In genomic region chr4:16269742-16270522, GRCh38 we compare ENCODE assay signal across 12 cellular contexts. TPM values are rescaled to one million over a fixed set of nuclear protein-coding genes. Genes with fewer than 3 reads are reported as not detected.
DNase-seq lines count a peak whose midpoint lies in the region; ATAC-seq and TF ChIP-seq lines count a peak whose summit lies in the region.
"Had no signal": no experiment of that assay in that cellular context is flagged by ENCODE, and none has a peak within 500 bp of the region (broad histone marks: within the 10 kb centered on the region; RNA-seq: fewer than 3 reads in every experiment).

No MANE protein-coding gene starts in this region.

- peaks cover 9% of the 10 kb centered on the region for H3K27me3 ChIP-seq in IMR-90 (ENCODE audit: control insufficient read depth, insufficient read depth, low read length)
- H3K27me3 ChIP-seq in CD4-positive, alpha-beta T cell (ENCODE audit: control insufficient read depth, insufficient read depth, low read length), result no peaks in the 10 kb centered on the region

- H3K4ac ChIP-seq in IMR-90 (ENCODE audit: low read depth, low read length), result no peak overlapping the region

- H4K20me1 ChIP-seq in IMR-90 (ENCODE audit: insufficient read depth, low read length), result no peaks in the 10 kb centered on the region

- no peak overlapping the region for H2BK15ac ChIP-seq in IMR-90 (ENCODE audit: low read depth, low read length)

- H3K9ac ChIP-seq in IMR-90 (ENCODE audit: low read depth, low read length), result no peak overlapping the region

- no peak overlapping the region for H3K56ac ChIP-seq in IMR-90 (ENCODE audit: extremely low read depth, insufficient read depth, low read length)

- no peak overlapping the region for H4K91ac ChIP-seq in IMR-90 (ENCODE audit: insufficient read depth, low read depth, low read length)

- H2BK120ac ChIP-seq in IMR-90 (ENCODE audit: low read depth, low read length), result no peak overlapping the region

- H3K4me2 ChIP-seq in IMR-90 (ENCODE audit: low read depth, low read length), result no peak overlapping the region

- no peak overlapping the region for H3K27ac Mint-ChIP-seq in CD4-positive, alpha-beta T cell
- H3K27ac Mint-ChIP-seq: B cell had no signal

- no peak overlapping the region for H3K4me3 Mint-ChIP-seq in activated T-cell treated with anti-CD3 and anti-CD28 coated beads, Interleukin-2, amount 50 U/mL, for 4 hours
- H3K4me3 Mint-ChIP-seq in CD4-positive, alpha-beta T cell, result no peak overlapping the region
- H3K4me3 Mint-ChIP-seq: B cell, neural crest cell had no signal

- no peak for TF ChIP-seq POLR2A in IMR-90 (IDR thresholded peaks at IDR 0.05; ENCODE audit: low read depth, low read length)

- no peak overlapping the region for H2BK5ac ChIP-seq in IMR-90 (ENCODE audit: low read depth, low read length, poor library complexity, severe bottlenecking)

- H3K36me3 ChIP-seq in IMR-90 (ENCODE audit: control insufficient read depth, insufficient read depth, low read length), result no peaks in the 10 kb centered on the region

- ATAC-seq in IMR-90 (ENCODE audit: low read depth), result peak; percentile 95
- ATAC-seq in left cardiac atrium, result peak; percentile 74 to 79
- no peak for ATAC-seq in activated T-cell treated with anti-CD3 and anti-CD28 coated beads, Interleukin-2, amount 50 U/mL, for 4 hours
- ATAC-seq in CD4-positive, alpha-beta T cell (ENCODE audit: poor library complexity), result no peak
- ATAC-seq: GM12878 had no signal

- no peak overlapping the region for H2AK9ac ChIP-seq in IMR-90 (replicated peaks; ENCODE audit: low read depth, low read length, poor library complexity)

- POLR2A ChIA-PET in AG04449 (lab: Yijun Ruan, JAX) (interaction anchor here (1.3 kb wide), 1 partner anchor 17 kb away, joined by 3 read pairs; no protein-coding TSS in a partner anchor), IMR-90 (lab: Charles Lee; ENCODE audit: unreplicated experiment) (no interaction called here)
- POLR2A ChIA-PET in CD4-positive, alpha-beta T cell (lab: Charles Lee), result no interaction called here

- H3K36me3 Mint-ChIP-seq in activated T-cell treated with anti-CD3 and anti-CD28 coated beads, Interleukin-2, amount 50 U/mL, for 4 hours (ENCODE audit: insufficient read depth), result no peaks in the 10 kb centered on the region
- no peaks in the 10 kb centered on the region for H3K36me3 Mint-ChIP-seq in CD4-positive, alpha-beta T cell (ENCODE audit: low read depth)

- no peak overlapping the region for H3K23ac ChIP-seq in IMR-90 (ENCODE audit: low read depth, low read length)

- no peak overlapping the region for H2AFZ ChIP-seq in IMR-90 (replicated peaks; ENCODE audit: low read length, poor library complexity)

- no peak overlapping the region for H4K8ac ChIP-seq in IMR-90 (ENCODE audit: low read depth in 2 of 2, low read length in 2 of 2)

- H3K27ac ChIP-seq in IMR-90 (ENCODE audit: insufficient read depth, low read length), result no peak overlapping the region
- H3K27ac ChIP-seq in CD4-positive, alpha-beta T cell (ENCODE audit: low read depth, low read length), result no peak overlapping the region

- TF ChIP-seq RAD21 in IMR-90 (IDR thresholded peaks at IDR 0.05; ENCODE audit: low read length), result no peak

- intact Hi-C loops in IMR-90 (cut with micrococcal nuclease), result loop anchor here (5.0 to 10.0 kb wide), 2 partner anchors 388 to 465 kb away; no protein-coding TSS in a partner anchor
- intact Hi-C loops in left cardiac atrium (cut with DNase I), result loop anchor here (10.0 kb wide), 2 partner anchors 245 to 385 kb away; no protein-coding TSS in a partner anchor
- intact Hi-C loops in CD4-positive, alpha-beta T cell (cut with DNase I, micrococcal nuclease), result loop anchor here in 1 of 2 experiments (10.0 kb wide), 2 partner anchors 65 to 465 kb away; no protein-coding TSS in a partner anchor

- peaks cover 3% of the 10 kb centered on the region for H3K4me1 Mint-ChIP-seq in activated T-cell treated with anti-CD3 and anti-CD28 coated beads, Interleukin-2, amount 50 U/mL, for 4 hours (ENCODE audit: low read depth)
- no peaks in the 10 kb centered on the region for H3K4me1 Mint-ChIP-seq in CD4-positive, alpha-beta T cell (ENCODE audit: low read depth)
- H3K4me1 Mint-ChIP-seq: neural crest cell had no signal

- no peak for TF ChIP-seq CTCF in AG04449 (IDR thresholded peaks at IDR 0.05; ENCODE audit: insufficient read depth, low read length, missing control alignments)
- TF ChIP-seq CTCF in IMR-90 (conservative IDR thresholded peaks at IDR 0.05; ENCODE audit: low read depth, low read length), result no peak
- no peak for TF ChIP-seq CTCF in CD4-positive, alpha-beta T cell (IDR thresholded peaks at IDR 0.05)

- in situ Hi-C loops in IMR-90 (cut with MboI; ENCODE audit: low sequenced_read_pairs), result loop anchor here (5.0 kb wide), 1 partner anchor 238 kb away; no protein-coding TSS in a partner anchor

- no peaks in the 10 kb centered on the region for H3K9me1 ChIP-seq in IMR-90 (ENCODE audit: insufficient read depth, low read length)

- no peak overlapping the region for H2AK5ac ChIP-seq in IMR-90 (ENCODE audit: low read depth, low read length)

- H3K27me3 Mint-ChIP-seq in activated T-cell treated with anti-CD3 and anti-CD28 coated beads, Interleukin-2, amount 50 U/mL, for 4 hours (ENCODE audit: low read depth), result peaks cover 3% of the 10 kb centered on the region
- no peaks in the 10 kb centered on the region for H3K27me3 Mint-ChIP-seq in CD4-positive, alpha-beta T cell
- H3K27me3 Mint-ChIP-seq: B cell had no signal

- BruUV-seq in IMR-90 (replicated peaks; lab: Mats Ljungman, UMichigan), result no TSS peak

- no peak overlapping the region for H3K4me3 ChIP-seq in AG04449 (ENCODE audit: low read depth, low read length)
- no peak overlapping the region for H3K4me3 ChIP-seq in IMR-90 (ENCODE audit: insufficient read depth, low read depth, low read length)
- H3K4me3 ChIP-seq: GM12878 had no signal

- H3K9me3 ChIP-seq in IMR-90 (ENCODE audit: control insufficient read depth, insufficient read depth, low read length), result no peaks in the 10 kb centered on the region
- no peaks in the 10 kb centered on the region for H3K9me3 ChIP-seq in CD4-positive, alpha-beta T cell (ENCODE audit: control insufficient read depth, low read length)

- no peaks in the 10 kb centered on the region for H3K9me3 Mint-ChIP-seq in activated T-cell treated with anti-CD3 and anti-CD28 coated beads, Interleukin-2, amount 50 U/mL, for 4 hours
- H3K9me3 Mint-ChIP-seq in CD4-positive, alpha-beta T cell, result no peaks in the 10 kb centered on the region

- H3K14ac ChIP-seq in IMR-90 (replicated peaks; ENCODE audit: low read depth, low read length), result no peak overlapping the region

- H2BK20ac ChIP-seq in IMR-90 (ENCODE audit: low read depth, low read length), result no peak overlapping the region

- CTCF ChIA-PET in AG04449 (lab: Yijun Ruan, JAX) (interaction anchor here (0.5 to 9.1 kb wide), 9 partner anchors 9 to 1199 kb away, joined by 3 to 122 read pairs (median 4); partner anchors contain the start of gene FGFBP2), IMR-90 (lab: Yijun Ruan, JAX) (no interaction called here)
- CTCF ChIA-PET in CD4-positive, alpha-beta T cell (lab: Charles Lee), result no interaction called here

- dilution Hi-C loops in IMR-90 (cut with HindIII; ENCODE audit: low sequenced_read_pairs, unreplicated experiment), result no loop called here

- no peaks in the 10 kb centered on the region for H3K79me1 ChIP-seq in IMR-90 (ENCODE audit: low read depth in 1 of 2, low read length in 2 of 2)

- DNase-seq in AG04449 (ENCODE audit: low read depth, low spot score) (peak; percentile 96), IMR-90 (peak; percentile 55), UCSD-AML1 (lab: John Stamatoyannopoulos, UW; ENCODE audit: unreplicated experiment) (peak; percentile 67), left cardiac atrium (peak; percentile 22)
- no peak for DNase-seq in activated T-cell treated with anti-CD3 and anti-CD28 coated beads, Interleukin-2, amount 50 U/mL, for 48 hours
- no peak for DNase-seq in activated T-cell treated with anti-CD3 and anti-CD28 coated beads, Interleukin-2, amount 50 U/mL, for 4 hours
- DNase-seq in CD4-positive, alpha-beta T cell, result no peak
- DNase-seq in activated CD8-positive, alpha-beta memory T cell treated with anti-CD3 and anti-CD28 coated beads, Interleukin-2, amount 50 U/mL, for 4 hours, result no peak
- DNase-seq: NCI-H146 had no signal

- WGBS in IMR-90 (ENCODE audit: extremely low coverage in 2 of 2, insufficient read length in 1 of 2), 2 experiments, result no CpG with 5 or more reads among the region's 4 CpGs

- no peaks in the 10 kb centered on the region for H3K4me1 ChIP-seq in IMR-90 (ENCODE audit: control insufficient read depth, insufficient read depth, low read length)

- H3K18ac ChIP-seq in IMR-90 (ENCODE audit: low read depth, low read length), result no peak overlapping the region

- H4K5ac ChIP-seq in IMR-90 (ENCODE audit: low read depth, low read length), result no peak overlapping the region

TF ChIP-seq in IMR-90, 13 proteins besides CTCF, POLR2A, EP300 and RAD21 (continues in another document):
- TF ChIP-seq CEBPB (IDR thresholded peaks at IDR 0.05; ENCODE audit: low read depth, low read length) (no peak), FOS (IDR thresholded peaks at IDR 0.05; ENCODE audit: low read depth, low read length) (no peak), ELK1 (IDR thresholded peaks at IDR 0.05; ENCODE audit: borderline replicate concordance, low read depth, low read length) (no peak), USF2 (IDR thresholded peaks at IDR 0.05; ENCODE audit: low read depth, low read length) (no peak), CHD1 (IDR thresholded peaks at IDR 0.05; ENCODE audit: low read depth, low read length) (no peak)

RNA-seq across cellular contexts. Expression of gene TAPT1, which starts 43.7 kb away (rescaled TPM):
- total RNA-seq in IMR-90 (2012; rRNA removed), result 12.2 and 12.8 TPM in 2 replicates
- 4.4 and 5.6 TPM in 2 replicates for polyA plus RNA-seq in IMR-90 (2012; rRNA removed)
- polyA plus RNA-seq in IMR-90 (2012; cell fraction: cytosol; rRNA removed), result 1.2 and 2.0 TPM in 2 replicates
- polyA plus RNA-seq in IMR-90 (2012; cell fraction: nucleus; rRNA removed; ENCODE audit: low replicate concordance), result 2.4 and 17.7 TPM in 2 replicates
- 10 to 100 TPM; 35.9 to 39.9 TPM for total RNA-seq in left cardiac atrium
- 10 to 100 TPM; 16.4 to 20.4 (median 16.7) TPM for total RNA-seq in activated T-cell treated with anti-CD3 and anti-CD28 coated beads, Interleukin-2, amount 50 U/mL, for 4 hours
- 10 to 100 TPM; 70.6 to 77.1 TPM for total RNA-seq in CD4-positive, alpha-beta T cell

Comparison
In these comparisons a context has a peak if more than half of its experiments do, and no peak if none do; other contexts are left out.
1. DNase-seq: peak in AG04449 (single experiment), IMR-90 (single experiment), UCSD-AML1 (single experiment) and left cardiac atrium (single experiment); none in activated T-cell treated with anti-CD3 and anti-CD28 coated beads, Interleukin-2, amount 50 U/mL, for 48 hours (0 of 2), activated T-cell treated with anti-CD3 and anti-CD28 coated beads, Interleukin-2, amount 50 U/mL, for 4 hours (single experiment), CD4-positive, alpha-beta T cell (0 of 10) and activated CD8-positive, alpha-beta memory T cell treated with anti-CD3 and anti-CD28 coated beads, Interleukin-2, amount 50 U/mL, for 4 hours (single experiment).
2. ATAC-seq: peak in IMR-90 (single experiment) and left cardiac atrium (2 of 2); none in activated T-cell treated with anti-CD3 and anti-CD28 coated beads, Interleukin-2, amount 50 U/mL, for 4 hours (0 of 2) and CD4-positive, alpha-beta T cell (single experiment).